ENCODE assay signal across 14 cellular contexts in the genomic region with DNA sequence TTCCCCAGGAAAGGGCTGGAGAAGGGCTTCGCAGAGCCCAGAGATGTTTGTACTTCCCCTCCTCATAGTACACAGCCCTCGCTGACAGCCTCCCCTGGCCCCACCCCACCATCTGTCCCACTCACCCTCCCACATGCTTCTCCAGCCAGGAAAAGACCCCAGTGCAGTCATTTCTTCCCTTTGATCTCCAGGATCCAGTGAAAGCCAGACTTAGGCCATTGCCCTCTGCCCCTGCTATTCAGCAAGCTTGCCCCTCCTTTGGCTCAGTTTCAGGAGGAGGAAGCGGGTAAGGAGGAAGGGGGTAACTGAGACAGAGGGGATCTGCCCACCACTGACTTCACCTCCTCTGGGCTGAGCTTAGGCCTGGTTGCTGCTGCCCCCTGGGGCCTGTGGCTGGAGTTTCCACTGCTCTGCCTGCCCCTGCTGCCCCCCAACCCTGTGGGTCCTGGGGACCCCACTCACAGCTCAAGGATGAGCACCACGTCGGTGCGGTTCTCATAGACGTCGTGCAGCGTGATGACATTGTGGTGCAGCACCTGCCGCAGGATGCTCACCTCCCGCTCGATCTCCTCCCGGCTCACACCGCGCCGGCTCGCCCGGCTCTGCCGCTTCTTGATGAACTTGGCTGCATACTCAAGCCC.
DNase-seq lines count a peak whose midpoint lies in the region; ATAC-seq and TF ChIP-seq lines count a peak whose summit lies in the region.
"Had no signal": no experiment of that assay in that cellular context is flagged by ENCODE, and none has a peak within 500 bp of the region (broad histone marks: within the 10 kb centered on the region; RNA-seq: fewer than 3 reads in every experiment).

No MANE protein-coding gene starts in this region.

- ATAC-seq in HG02938 (IDR thresholded peaks at IDR 0.05; ENCODE audit: unreplicated experiment) (no peak), GM19324 (IDR thresholded peaks at IDR 0.05; ENCODE audit: low FRiP score, unreplicated experiment) (no peak), HG02763 (IDR thresholded peaks at IDR 0.05; ENCODE audit: unreplicated experiment) (no peak)
- ATAC-seq: GM23338 had no signal

- peaks cover 4% of the 10 kb centered on the region for H3K4me1 ChIP-seq in endodermal cell (ENCODE audit: control insufficient read depth, insufficient read depth, low read length)

- no peak overlapping the region for H3K9ac ChIP-seq in endodermal cell (ENCODE audit: extremely low read depth, low read length, poor library complexity, severe bottlenecking)

- H3K4me1 Mint-ChIP-seq in endodermal cell (peaks cover 11% of the 10 kb centered on the region), osteocyte (ENCODE audit: unreplicated experiment) (peaks cover 22% of the 10 kb centered on the region)

- DNase-seq in GM12865 (ENCODE audit: low read depth) (peak; percentile 28), NCI-H2171 (lab: John Stamatoyannopoulos, UW) (peak; percentile 30), endodermal cell (peak; percentile 60), osteocyte (ENCODE audit: extremely low spot score, unreplicated experiment) (no peak), T-helper 2 cell (no peak)
- DNase-seq: activated T-cell treated with anti-CD3 and anti-CD28 coated beads, Interleukin-2, amount 50 U/mL, for 1 hour; Calu3; MV-4-11; PC-9; T-helper 9 cell had no signal

- H3K27ac Mint-ChIP-seq in endodermal cell (no peak overlapping the region), osteocyte (ENCODE audit: unreplicated experiment) (no peak overlapping the region)
- H3K27ac Mint-ChIP-seq: GM23338 had no signal

- no peaks in the 10 kb centered on the region for H3K27me3 ChIP-seq in endodermal cell (ENCODE audit: control insufficient read depth, insufficient read depth, low read length, poor library complexity, severe bottlenecking)

- H3K9me3 Mint-ChIP-seq in endodermal cell (no peaks in the 10 kb centered on the region), osteocyte (ENCODE audit: unreplicated experiment) (no peaks in the 10 kb centered on the region)
- H3K9me3 Mint-ChIP-seq: GM23338 had no signal

- no peak overlapping the region for H3K27ac ChIP-seq in endodermal cell (ENCODE audit: low read depth, low read length)
- H3K27ac ChIP-seq: PC-9 had no signal

- no peaks in the 10 kb centered on the region for H3K9me3 ChIP-seq in endodermal cell (ENCODE audit: control insufficient read depth, low read length)

- H3K36me3 ChIP-seq in endodermal cell (ENCODE audit: control insufficient read depth, insufficient read depth, low read length): no peaks in the 10 kb centered on the region

- 93 to 95% methylated on average over 12 to 19 of the region's 19 CpGs for WGBS in endodermal cell (ENCODE audit: insufficient coverage in 1 of 2, insufficient read length in 1 of 2), 2 experiments

- H3K4me3 ChIP-seq in GM12865 (ENCODE audit: low read depth, low read length): no peak overlapping the region
- H3K4me3 ChIP-seq in endodermal cell (ENCODE audit: low read length): no peak overlapping the region
- H3K4me3 ChIP-seq: GM23338, PC-9 had no signal

- no peak overlapping the region for H3K4me3 Mint-ChIP-seq in endodermal cell
- no peak overlapping the region for H3K4me3 Mint-ChIP-seq in osteocyte (ENCODE audit: unreplicated experiment)
- H3K4me3 Mint-ChIP-seq: GM23338 had no signal

- no peaks in the 10 kb centered on the region for H3K27me3 Mint-ChIP-seq in endodermal cell (ENCODE audit: insufficient read depth)
- H3K27me3 Mint-ChIP-seq in osteocyte (ENCODE audit: unreplicated experiment): no peaks in the 10 kb centered on the region

- no peaks in the 10 kb centered on the region for H3K36me3 Mint-ChIP-seq in endodermal cell (ENCODE audit: low read depth)
- no peaks in the 10 kb centered on the region for H3K36me3 Mint-ChIP-seq in osteocyte (ENCODE audit: unreplicated experiment)

- TF ChIP-seq CTCF in GM12865 (IDR thresholded peaks at IDR 0.05; ENCODE audit: insufficient read depth, low read depth, low read length, missing control alignments) (no peak), endodermal cell (conservative IDR thresholded peaks at IDR 0.05) (peak; percentile 59), osteocyte (IDR thresholded peaks at IDR 0.05) (peak; percentile 27)

Comparison
In these comparisons a context has a peak if more than half of its experiments do, and no peak if none do; other contexts are left out.
1. DNase-seq: peak in GM12865 (single experiment), NCI-H2171 (single experiment) and endodermal cell (single experiment); none in osteocyte (single experiment) and T-helper 2 cell (0 of 5).